Comparison of ENCODE assay signal across 8 cellular contexts in genomic region chr6:73585566-73586415, GRCh38.
DNase-seq lines count a peak whose midpoint lies in the region; ATAC-seq and TF ChIP-seq lines count a peak whose summit lies in the region.

No MANE protein-coding gene starts in this region.

- H3K27ac Mint-ChIP-seq in activated naive CD4-positive, alpha-beta T cell treated with anti-CD3 and anti-CD28 coated beads for 36 hours, result peak overlapping the region; percentile 99

- H3K9me3 ChIP-seq in BLaER1 (peaks cover 6% of the 10 kb centered on the region; the same call in 1 of the 2 replicates), gastroesophageal sphincter (no peaks in the 10 kb centered on the region)

- peak; percentile 84 for ATAC-seq in GM18868 (IDR thresholded peaks at IDR 0.05; ENCODE audit: unreplicated experiment)
- ATAC-seq in HG03064 (IDR thresholded peaks at IDR 0.05; ENCODE audit: low read depth, unreplicated experiment), result peak; percentile 76
- ATAC-seq in gastroesophageal sphincter, result peak; percentile 81

- DNase-seq in NOMO-1 treated with dmso at 0.1 percent for 144 hours (lab: John Stamatoyannopoulos, UW; ENCODE audit: unreplicated experiment) (peak; percentile 73), pons (ENCODE audit: low spot score) (peak; percentile 94), posterior vena cava (ENCODE audit: low spot score) (no peak)
- DNase-seq in activated naive CD4-positive, alpha-beta T cell treated with anti-CD3 and anti-CD28 coated beads for 36 hours, result peak; percentile 70

- CTCF ChIA-PET in activated naive CD4-positive, alpha-beta T cell treated with anti-CD3 and anti-CD28 coated beads for 36 hours (lab: Charles Lee), result interaction anchor here (0.7 to 2.3 kb wide), 9 partner anchors 13 to 109 kb away, joined by 3 to 9 read pairs (median 4); partner anchors contain the start of gene EEF1A1

- WGBS in gastroesophageal sphincter (ENCODE audit: low coverage in 1 of 2), 2 donors, result 0% methylated on average over 2 to 3 of the region's 3 CpGs

- peaks cover 36% of the 10 kb centered on the region for H3K4me1 Mint-ChIP-seq in activated naive CD4-positive, alpha-beta T cell treated with anti-CD3 and anti-CD28 coated beads for 36 hours (ENCODE audit: low read depth)

- peak overlapping the region; percentile 71 for H3K9ac ChIP-seq in BLaER1

- H3K4me2 ChIP-seq in BLaER1, result peak overlapping the region; percentile 71

- intact Hi-C loops in activated naive CD4-positive, alpha-beta T cell treated with anti-CD3 and anti-CD28 coated beads for 36 hours (cut with micrococcal nuclease), result loop anchor here (1.0 to 5.0 kb wide), 7 partner anchors 25 to 1699 kb away; partner anchors contain the start of genes CGAS, EEF1A1, SLC17A5 and TMEM30A
- intact Hi-C loops in posterior vena cava (cut with DNase I), result no loop called here

- no peaks in the 10 kb centered on the region for H3K9me3 Mint-ChIP-seq in activated naive CD4-positive, alpha-beta T cell treated with anti-CD3 and anti-CD28 coated beads for 36 hours

- no peaks in the 10 kb centered on the region for H4K20me1 ChIP-seq in BLaER1

- H3K36me3 ChIP-seq in BLaER1 (no peaks in the 10 kb centered on the region), gastroesophageal sphincter (no peaks in the 10 kb centered on the region)

- H3K27ac ChIP-seq in BLaER1, result peak overlapping the region; percentile 86
- H3K27ac ChIP-seq in gastroesophageal sphincter, result peak overlapping the region; percentile 86 to 99 (median 94)

- TF ChIP-seq EP300 in gastroesophageal sphincter (IDR thresholded peaks at IDR 0.05), result no peak

- no peak for TF ChIP-seq CTCF in gastroesophageal sphincter (IDR thresholded peaks at IDR 0.05)

- H3K4me1 ChIP-seq in BLaER1, result peaks cover 17% of the 10 kb centered on the region
- peaks cover 0 to 36% (median 5%) of the 10 kb centered on the region in 3 donors for H3K4me1 ChIP-seq in gastroesophageal sphincter

- no peaks in the 10 kb centered on the region for H3K36me3 Mint-ChIP-seq in activated naive CD4-positive, alpha-beta T cell treated with anti-CD3 and anti-CD28 coated beads for 36 hours (ENCODE audit: low read depth)

- TF ChIP-seq POLR2A in gastroesophageal sphincter (IDR thresholded peaks at IDR 0.05), result no peak

- H3K4me3 Mint-ChIP-seq in activated naive CD4-positive, alpha-beta T cell treated with anti-CD3 and anti-CD28 coated beads for 36 hours, result peak overlapping the region; percentile 78

- H3K27me3 Mint-ChIP-seq in activated naive CD4-positive, alpha-beta T cell treated with anti-CD3 and anti-CD28 coated beads for 36 hours (ENCODE audit: low read depth), result no peaks in the 10 kb centered on the region

- no peaks in the 10 kb centered on the region for H3K27me3 ChIP-seq in BLaER1
- H3K27me3 ChIP-seq in gastroesophageal sphincter, result no peaks in the 10 kb centered on the region

- peak overlapping the region; percentile 41 for H3K4me3 ChIP-seq in BLaER1
- H3K4me3 ChIP-seq in gastroesophageal sphincter, result peak overlapping the region; percentile 35 to 38
